ENCODE assay signal across 1 cellular context in the genomic region with DNA sequence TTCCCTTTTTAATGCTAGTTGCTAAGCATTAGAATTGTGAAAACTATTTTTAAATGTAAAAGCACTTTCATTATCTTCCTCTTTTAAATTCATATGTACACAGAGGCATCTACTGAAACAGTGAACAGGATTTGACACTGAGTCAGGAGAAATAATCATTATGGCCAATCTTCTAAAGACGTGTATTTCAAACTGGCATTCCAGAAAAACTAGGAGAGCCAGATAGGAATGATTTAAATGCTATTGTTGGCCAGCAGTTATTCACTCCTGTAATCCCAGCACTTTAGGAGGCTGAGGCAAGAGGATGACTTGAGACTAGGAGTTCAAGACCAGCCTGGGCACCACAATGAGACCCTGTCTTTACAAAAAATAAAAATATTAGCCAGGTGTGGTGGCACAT.
TF ChIP-seq lines count a peak whose summit lies in the region.

No MANE protein-coding gene starts in this region.

TF ChIP-seq in K562, 482 proteins besides CTCF, POLR2A, EP300 and RAD21:
- TF ChIP-seq, protein P1, sequence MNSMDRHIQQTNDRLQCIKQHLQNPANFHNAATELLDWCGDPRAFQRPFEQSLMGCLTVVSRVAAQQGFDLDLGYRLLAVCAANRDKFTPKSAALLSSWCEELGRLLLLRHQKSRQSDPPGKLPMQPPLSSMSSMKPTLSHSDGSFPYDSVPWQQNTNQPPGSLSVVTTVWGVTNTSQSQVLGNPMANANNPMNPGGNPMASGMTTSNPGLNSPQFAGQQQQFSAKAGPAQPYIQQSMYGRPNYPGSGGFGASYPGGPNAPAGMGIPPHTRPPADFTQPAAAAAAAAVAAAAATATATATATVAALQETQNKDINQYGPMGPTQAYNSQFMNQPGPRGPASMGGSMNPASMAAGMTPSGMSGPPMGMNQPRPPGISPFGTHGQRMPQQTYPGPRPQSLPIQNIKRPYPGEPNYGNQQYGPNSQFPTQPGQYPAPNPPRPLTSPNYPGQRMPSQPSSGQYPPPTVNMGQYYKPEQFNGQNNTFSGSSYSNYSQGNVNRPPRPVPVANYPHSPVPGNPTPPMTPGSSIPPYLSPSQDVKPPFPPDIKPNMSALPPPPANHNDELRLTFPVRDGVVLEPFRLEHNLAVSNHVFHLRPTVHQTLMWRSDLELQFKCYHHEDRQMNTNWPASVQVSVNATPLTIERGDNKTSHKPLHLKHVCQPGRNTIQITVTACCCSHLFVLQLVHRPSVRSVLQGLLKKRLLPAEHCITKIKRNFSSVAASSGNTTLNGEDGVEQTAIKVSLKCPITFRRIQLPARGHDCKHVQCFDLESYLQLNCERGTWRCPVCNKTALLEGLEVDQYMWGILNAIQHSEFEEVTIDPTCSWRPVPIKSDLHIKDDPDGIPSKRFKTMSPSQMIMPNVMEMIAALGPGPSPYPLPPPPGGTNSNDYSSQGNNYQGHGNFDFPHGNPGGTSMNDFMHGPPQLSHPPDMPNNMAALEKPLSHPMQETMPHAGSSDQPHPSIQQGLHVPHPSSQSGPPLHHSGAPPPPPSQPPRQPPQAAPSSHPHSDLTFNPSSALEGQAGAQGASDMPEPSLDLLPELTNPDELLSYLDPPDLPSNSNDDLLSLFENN (IDR thresholded peaks at IDR 0.05; ENCODE audit: low read depth in 2 of 2, low read length in 2 of 2), result no peak
- TF ChIP-seq MEF2D (tag; conservative IDR thresholded peaks at IDR 0.05; ENCODE audit: low read depth) (no peak), ARID2 (IDR thresholded peaks at IDR 0.05) (no peak), ZNF583 (CRISPR knock-in tag; IDR thresholded peaks at IDR 0.05) (no peak), ZC3H4 (CRISPR knock-in tag; IDR thresholded peaks at IDR 0.05; ENCODE audit: borderline replicate concordance) (no peak), ARNT (IDR thresholded peaks at IDR 0.05) (no peak), ZNF408 (CRISPR knock-in tag; IDR thresholded peaks at IDR 0.05; ENCODE audit: low read depth) (no peak), PTRF (tag; IDR thresholded peaks at IDR 0.05) (no peak), KDM4B (IDR thresholded peaks at IDR 0.05; ENCODE audit: borderline replicate concordance in 2 of 2, low read depth in 1 of 2) (no peak), ZZZ3 (IDR thresholded peaks at IDR 0.05) (no peak)
- TF ChIP-seq, protein P2, sequence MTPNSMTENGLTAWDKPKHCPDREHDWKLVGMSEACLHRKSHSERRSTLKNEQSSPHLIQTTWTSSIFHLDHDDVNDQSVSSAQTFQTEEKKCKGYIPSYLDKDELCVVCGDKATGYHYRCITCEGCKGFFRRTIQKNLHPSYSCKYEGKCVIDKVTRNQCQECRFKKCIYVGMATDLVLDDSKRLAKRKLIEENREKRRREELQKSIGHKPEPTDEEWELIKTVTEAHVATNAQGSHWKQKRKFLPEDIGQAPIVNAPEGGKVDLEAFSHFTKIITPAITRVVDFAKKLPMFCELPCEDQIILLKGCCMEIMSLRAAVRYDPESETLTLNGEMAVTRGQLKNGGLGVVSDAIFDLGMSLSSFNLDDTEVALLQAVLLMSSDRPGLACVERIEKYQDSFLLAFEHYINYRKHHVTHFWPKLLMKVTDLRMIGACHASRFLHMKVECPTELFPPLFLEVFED (CRISPR knock-in tag; conservative IDR thresholded peaks at IDR 0.05), result no peak
- TF ChIP-seq, protein P3, sequence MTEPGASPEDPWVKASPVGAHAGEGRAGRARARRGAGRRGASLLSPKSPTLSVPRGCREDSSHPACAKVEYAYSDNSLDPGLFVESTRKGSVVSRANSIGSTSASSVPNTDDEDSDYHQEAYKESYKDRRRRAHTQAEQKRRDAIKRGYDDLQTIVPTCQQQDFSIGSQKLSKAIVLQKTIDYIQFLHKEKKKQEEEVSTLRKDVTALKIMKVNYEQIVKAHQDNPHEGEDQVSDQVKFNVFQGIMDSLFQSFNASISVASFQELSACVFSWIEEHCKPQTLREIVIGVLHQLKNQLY (CRISPR knock-in tag; conservative IDR thresholded peaks at IDR 0.05), result no peak
- TF ChIP-seq, protein P4, sequence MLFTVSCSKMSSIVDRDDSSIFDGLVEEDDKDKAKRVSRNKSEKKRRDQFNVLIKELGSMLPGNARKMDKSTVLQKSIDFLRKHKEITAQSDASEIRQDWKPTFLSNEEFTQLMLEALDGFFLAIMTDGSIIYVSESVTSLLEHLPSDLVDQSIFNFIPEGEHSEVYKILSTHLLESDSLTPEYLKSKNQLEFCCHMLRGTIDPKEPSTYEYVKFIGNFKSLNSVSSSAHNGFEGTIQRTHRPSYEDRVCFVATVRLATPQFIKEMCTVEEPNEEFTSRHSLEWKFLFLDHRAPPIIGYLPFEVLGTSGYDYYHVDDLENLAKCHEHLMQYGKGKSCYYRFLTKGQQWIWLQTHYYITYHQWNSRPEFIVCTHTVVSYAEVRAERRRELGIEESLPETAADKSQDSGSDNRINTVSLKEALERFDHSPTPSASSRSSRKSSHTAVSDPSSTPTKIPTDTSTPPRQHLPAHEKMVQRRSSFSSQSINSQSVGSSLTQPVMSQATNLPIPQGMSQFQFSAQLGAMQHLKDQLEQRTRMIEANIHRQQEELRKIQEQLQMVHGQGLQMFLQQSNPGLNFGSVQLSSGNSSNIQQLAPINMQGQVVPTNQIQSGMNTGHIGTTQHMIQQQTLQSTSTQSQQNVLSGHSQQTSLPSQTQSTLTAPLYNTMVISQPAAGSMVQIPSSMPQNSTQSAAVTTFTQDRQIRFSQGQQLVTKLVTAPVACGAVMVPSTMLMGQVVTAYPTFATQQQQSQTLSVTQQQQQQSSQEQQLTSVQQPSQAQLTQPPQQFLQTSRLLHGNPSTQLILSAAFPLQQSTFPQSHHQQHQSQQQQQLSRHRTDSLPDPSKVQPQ (CRISPR knock-in tag; IDR thresholded peaks at IDR 0.05; ENCODE audit: borderline replicate concordance), result no peak
- TF ChIP-seq, protein P5, sequence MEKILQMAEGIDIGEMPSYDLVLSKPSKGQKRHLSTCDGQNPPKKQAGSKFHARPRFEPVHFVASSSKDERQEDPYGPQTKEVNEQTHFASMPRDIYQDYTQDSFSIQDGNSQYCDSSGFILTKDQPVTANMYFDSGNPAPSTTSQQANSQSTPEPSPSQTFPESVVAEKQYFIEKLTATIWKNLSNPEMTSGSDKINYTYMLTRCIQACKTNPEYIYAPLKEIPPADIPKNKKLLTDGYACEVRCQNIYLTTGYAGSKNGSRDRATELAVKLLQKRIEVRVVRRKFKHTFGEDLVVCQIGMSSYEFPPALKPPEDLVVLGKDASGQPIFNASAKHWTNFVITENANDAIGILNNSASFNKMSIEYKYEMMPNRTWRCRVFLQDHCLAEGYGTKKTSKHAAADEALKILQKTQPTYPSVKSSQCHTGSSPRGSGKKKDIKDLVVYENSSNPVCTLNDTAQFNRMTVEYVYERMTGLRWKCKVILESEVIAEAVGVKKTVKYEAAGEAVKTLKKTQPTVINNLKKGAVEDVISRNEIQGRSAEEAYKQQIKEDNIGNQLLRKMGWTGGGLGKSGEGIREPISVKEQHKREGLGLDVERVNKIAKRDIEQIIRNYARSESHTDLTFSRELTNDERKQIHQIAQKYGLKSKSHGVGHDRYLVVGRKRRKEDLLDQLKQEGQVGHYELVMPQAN (IDR thresholded peaks at IDR 0.05; ENCODE audit: borderline replicate concordance), result no peak
- TF ChIP-seq, protein P6, sequence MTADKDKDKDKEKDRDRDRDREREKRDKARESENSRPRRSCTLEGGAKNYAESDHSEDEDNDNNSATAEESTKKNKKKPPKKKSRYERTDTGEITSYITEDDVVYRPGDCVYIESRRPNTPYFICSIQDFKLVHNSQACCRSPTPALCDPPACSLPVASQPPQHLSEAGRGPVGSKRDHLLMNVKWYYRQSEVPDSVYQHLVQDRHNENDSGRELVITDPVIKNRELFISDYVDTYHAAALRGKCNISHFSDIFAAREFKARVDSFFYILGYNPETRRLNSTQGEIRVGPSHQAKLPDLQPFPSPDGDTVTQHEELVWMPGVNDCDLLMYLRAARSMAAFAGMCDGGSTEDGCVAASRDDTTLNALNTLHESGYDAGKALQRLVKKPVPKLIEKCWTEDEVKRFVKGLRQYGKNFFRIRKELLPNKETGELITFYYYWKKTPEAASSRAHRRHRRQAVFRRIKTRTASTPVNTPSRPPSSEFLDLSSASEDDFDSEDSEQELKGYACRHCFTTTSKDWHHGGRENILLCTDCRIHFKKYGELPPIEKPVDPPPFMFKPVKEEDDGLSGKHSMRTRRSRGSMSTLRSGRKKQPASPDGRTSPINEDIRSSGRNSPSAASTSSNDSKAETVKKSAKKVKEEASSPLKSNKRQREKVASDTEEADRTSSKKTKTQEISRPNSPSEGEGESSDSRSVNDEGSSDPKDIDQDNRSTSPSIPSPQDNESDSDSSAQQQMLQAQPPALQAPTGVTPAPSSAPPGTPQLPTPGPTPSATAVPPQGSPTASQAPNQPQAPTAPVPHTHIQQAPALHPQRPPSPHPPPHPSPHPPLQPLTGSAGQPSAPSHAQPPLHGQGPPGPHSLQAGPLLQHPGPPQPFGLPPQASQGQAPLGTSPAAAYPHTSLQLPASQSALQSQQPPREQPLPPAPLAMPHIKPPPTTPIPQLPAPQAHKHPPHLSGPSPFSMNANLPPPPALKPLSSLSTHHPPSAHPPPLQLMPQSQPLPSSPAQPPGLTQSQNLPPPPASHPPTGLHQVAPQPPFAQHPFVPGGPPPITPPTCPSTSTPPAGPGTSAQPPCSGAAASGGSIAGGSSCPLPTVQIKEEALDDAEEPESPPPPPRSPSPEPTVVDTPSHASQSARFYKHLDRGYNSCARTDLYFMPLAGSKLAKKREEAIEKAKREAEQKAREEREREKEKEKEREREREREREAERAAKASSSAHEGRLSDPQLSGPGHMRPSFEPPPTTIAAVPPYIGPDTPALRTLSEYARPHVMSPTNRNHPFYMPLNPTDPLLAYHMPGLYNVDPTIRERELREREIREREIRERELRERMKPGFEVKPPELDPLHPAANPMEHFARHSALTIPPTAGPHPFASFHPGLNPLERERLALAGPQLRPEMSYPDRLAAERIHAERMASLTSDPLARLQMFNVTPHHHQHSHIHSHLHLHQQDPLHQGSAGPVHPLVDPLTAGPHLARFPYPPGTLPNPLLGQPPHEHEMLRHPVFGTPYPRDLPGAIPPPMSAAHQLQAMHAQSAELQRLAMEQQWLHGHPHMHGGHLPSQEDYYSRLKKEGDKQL (CRISPR knock-in tag; IDR thresholded peaks at IDR 0.05; ENCODE audit: borderline replicate concordance), result no peak
- TF ChIP-seq, protein P7, sequence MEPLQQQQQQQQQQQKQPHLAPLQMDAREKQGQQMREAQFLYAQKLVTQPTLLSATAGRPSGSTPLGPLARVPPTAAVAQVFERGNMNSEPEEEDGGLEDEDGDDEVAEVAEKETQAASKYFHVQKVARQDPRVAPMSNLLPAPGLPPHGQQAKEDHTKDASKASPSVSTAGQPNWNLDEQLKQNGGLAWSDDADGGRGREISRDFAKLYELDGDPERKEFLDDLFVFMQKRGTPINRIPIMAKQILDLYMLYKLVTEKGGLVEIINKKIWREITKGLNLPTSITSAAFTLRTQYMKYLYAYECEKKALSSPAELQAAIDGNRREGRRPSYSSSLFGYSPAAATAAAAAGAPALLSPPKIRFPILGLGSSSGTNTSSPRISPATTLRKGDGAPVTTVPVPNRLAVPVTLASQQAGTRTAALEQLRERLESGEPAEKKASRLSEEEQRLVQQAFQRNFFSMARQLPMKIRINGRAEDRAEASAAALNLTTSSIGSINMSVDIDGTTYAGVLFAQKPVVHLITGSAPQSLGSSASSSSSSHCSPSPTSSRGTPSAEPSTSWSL (CRISPR knock-in tag; IDR thresholded peaks at IDR 0.05; ENCODE audit: borderline replicate concordance), result no peak
- TF ChIP-seq, protein P8, sequence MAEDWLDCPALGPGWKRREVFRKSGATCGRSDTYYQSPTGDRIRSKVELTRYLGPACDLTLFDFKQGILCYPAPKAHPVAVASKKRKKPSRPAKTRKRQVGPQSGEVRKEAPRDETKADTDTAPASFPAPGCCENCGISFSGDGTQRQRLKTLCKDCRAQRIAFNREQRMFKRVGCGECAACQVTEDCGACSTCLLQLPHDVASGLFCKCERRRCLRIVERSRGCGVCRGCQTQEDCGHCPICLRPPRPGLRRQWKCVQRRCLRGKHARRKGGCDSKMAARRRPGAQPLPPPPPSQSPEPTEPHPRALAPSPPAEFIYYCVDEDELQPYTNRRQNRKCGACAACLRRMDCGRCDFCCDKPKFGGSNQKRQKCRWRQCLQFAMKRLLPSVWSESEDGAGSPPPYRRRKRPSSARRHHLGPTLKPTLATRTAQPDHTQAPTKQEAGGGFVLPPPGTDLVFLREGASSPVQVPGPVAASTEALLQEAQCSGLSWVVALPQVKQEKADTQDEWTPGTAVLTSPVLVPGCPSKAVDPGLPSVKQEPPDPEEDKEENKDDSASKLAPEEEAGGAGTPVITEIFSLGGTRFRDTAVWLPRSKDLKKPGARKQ (CRISPR knock-in tag; IDR thresholded peaks at IDR 0.05), result no peak
- TF ChIP-seq, protein P9, sequence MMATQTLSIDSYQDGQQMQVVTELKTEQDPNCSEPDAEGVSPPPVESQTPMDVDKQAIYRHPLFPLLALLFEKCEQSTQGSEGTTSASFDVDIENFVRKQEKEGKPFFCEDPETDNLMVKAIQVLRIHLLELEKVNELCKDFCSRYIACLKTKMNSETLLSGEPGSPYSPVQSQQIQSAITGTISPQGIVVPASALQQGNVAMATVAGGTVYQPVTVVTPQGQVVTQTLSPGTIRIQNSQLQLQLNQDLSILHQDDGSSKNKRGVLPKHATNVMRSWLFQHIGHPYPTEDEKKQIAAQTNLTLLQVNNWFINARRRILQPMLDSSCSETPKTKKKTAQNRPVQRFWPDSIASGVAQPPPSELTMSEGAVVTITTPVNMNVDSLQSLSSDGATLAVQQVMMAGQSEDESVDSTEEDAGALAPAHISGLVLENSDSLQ (IDR thresholded peaks at IDR 0.05), result no peak
